In the genomic region with DNA sequence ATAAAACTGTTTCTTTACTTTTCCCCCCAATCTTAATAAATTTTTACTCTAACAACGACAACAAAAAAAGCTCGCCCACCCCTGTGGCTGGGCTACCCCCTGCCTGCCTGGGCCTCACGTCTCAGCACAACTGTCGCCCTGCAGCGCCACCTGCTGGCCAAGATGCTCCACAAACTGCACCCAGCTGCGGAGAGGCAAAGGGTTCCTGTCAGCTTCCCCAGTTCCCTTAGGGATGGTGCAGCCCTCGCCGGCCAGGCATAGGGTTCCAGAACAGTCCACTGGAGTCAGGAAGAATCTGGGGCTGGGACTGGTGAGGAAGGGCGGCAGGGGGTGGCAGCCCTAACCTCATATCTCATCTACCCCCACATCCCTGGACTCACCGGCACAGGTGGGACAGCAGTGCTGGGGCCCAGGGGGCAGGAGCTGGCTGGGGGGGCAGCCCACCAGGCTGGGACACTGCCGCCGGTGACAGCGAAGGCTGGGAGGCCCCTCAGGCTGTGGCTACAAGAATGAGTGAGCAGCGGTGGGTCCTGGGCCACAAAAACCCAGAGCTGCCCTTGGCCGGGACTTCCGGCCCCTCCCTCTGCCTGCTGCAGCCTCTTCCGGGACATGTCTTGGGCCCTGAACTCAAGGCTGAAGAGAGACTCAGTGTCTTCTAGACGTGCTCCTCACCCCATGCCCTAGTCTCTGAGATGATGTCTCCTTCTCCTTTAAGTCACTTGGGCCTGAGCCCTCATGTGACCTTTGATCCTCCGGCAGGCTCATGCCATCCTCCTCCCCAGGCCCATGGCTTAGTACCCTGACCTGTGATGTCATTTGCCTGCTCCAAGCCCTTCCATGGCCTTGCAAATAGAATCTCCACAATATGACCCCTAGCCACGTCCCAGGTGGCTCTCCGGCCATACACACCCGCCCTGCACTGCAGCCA, we compare ENCODE assay signal across 1 cellular context.
TF ChIP-seq lines count a peak whose summit lies in the region.

No MANE protein-coding gene starts in this region.

TF ChIP-seq in K562, 482 proteins besides CTCF, POLR2A, EP300 and RAD21 (continued from another document and continues in another):
- TF ChIP-seq, protein P1, sequence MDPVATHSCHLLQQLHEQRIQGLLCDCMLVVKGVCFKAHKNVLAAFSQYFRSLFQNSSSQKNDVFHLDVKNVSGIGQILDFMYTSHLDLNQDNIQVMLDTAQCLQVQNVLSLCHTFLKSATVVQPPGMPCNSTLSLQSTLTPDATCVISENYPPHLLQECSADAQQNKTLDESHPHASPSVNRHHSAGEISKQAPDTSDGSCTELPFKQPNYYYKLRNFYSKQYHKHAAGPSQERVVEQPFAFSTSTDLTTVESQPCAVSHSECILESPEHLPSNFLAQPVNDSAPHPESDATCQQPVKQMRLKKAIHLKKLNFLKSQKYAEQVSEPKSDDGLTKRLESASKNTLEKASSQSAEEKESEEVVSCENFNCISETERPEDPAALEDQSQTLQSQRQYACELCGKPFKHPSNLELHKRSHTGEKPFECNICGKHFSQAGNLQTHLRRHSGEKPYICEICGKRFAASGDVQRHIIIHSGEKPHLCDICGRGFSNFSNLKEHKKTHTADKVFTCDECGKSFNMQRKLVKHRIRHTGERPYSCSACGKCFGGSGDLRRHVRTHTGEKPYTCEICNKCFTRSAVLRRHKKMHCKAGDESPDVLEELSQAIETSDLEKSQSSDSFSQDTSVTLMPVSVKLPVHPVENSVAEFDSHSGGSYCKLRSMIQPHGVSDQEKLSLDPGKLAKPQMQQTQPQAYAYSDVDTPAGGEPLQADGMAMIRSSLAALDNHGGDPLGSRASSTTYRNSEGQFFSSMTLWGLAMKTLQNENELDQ (CRISPR knock-in tag; IDR thresholded peaks at IDR 0.05; ENCODE audit: borderline replicate concordance) = 0 out of 2 replicates have a peak, but pooled peaks have one; percentile 61
- TF ChIP-seq CREM (IDR thresholded peaks at IDR 0.05; ENCODE audit: low read depth) = peak; percentile 61
- no peak for TF ChIP-seq HMG20B (CRISPR knock-in tag; IDR thresholded peaks at IDR 0.05)
- no peak for TF ChIP-seq HSF4 (CRISPR knock-in tag; IDR thresholded peaks at IDR 0.05; ENCODE audit: borderline replicate concordance)
- no peak for TF ChIP-seq PHF8 (IDR thresholded peaks at IDR 0.05; ENCODE audit: borderline replicate concordance, low read length)
- TF ChIP-seq ZEB2 (IDR thresholded peaks at IDR 0.05) = peak; percentile 55; the same call in 1 of the 2 replicates
- no peak for TF ChIP-seq ZNF668 (CRISPR knock-in tag; IDR thresholded peaks at IDR 0.05)
- TF ChIP-seq, protein P2, sequence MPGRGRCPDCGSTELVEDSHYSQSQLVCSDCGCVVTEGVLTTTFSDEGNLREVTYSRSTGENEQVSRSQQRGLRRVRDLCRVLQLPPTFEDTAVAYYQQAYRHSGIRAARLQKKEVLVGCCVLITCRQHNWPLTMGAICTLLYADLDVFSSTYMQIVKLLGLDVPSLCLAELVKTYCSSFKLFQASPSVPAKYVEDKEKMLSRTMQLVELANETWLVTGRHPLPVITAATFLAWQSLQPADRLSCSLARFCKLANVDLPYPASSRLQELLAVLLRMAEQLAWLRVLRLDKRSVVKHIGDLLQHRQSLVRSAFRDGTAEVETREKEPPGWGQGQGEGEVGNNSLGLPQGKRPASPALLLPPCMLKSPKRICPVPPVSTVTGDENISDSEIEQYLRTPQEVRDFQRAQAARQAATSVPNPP (IDR thresholded peaks at IDR 0.05; ENCODE audit: borderline replicate concordance, insufficient read depth, insufficient read length) = no peak
- TF ChIP-seq TAF1 (IDR thresholded peaks at IDR 0.05; ENCODE audit: control insufficient read depth, extremely low read depth, insufficient read depth, low read length, severe bottlenecking) = no peak
- no peak for TF ChIP-seq SIN3A (IDR thresholded peaks at IDR 0.05; ENCODE audit: borderline replicate concordance in 2 of 2, control insufficient read depth in 1 of 2, low read depth in 2 of 2, low read length in 2 of 2)
- TF ChIP-seq MBD2 (IDR thresholded peaks at IDR 0.05; ENCODE audit: borderline replicate concordance, low read depth) = no peak
- no peak for TF ChIP-seq ZBTB1 (CRISPR knock-in tag; IDR thresholded peaks at IDR 0.05; ENCODE audit: borderline replicate concordance, low read depth)
- TF ChIP-seq, protein P3, sequence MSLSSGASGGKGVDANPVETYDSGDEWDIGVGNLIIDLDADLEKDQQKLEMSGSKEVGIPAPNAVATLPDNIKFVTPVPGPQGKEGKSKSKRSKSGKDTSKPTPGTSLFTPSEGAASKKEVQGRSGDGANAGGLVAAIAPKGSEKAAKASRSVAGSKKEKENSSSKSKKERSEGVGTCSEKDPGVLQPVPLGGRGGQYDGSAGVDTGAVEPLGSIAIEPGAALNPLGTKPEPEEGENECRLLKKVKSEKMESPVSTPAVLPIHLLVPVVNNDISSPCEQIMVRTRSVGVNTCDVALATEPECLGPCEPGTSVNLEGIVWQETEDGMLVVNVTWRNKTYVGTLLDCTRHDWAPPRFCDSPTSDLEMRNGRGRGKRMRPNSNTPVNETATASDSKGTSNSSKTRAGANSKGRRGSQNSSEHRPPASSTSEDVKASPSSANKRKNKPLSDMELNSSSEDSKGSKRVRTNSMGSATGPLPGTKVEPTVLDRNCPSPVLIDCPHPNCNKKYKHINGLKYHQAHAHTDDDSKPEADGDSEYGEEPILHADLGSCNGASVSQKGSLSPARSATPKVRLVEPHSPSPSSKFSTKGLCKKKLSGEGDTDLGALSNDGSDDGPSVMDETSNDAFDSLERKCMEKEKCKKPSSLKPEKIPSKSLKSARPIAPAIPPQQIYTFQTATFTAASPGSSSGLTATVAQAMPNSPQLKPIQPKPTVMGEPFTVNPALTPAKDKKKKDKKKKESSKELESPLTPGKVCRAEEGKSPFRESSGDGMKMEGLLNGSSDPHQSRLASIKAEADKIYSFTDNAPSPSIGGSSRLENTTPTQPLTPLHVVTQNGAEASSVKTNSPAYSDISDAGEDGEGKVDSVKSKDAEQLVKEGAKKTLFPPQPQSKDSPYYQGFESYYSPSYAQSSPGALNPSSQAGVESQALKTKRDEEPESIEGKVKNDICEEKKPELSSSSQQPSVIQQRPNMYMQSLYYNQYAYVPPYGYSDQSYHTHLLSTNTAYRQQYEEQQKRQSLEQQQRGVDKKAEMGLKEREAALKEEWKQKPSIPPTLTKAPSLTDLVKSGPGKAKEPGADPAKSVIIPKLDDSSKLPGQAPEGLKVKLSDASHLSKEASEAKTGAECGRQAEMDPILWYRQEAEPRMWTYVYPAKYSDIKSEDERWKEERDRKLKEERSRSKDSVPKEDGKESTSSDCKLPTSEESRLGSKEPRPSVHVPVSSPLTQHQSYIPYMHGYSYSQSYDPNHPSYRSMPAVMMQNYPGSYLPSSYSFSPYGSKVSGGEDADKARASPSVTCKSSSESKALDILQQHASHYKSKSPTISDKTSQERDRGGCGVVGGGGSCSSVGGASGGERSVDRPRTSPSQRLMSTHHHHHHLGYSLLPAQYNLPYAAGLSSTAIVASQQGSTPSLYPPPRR (CRISPR knock-in tag; IDR thresholded peaks at IDR 0.05; ENCODE audit: borderline replicate concordance) = no peak
- no peak for TF ChIP-seq ZNF57 (CRISPR knock-in tag; IDR thresholded peaks at IDR 0.05)
- no peak for TF ChIP-seq RBBP5 (IDR thresholded peaks at IDR 0.05; ENCODE audit: borderline replicate concordance, insufficient read depth, low read length, poor library complexity, severe bottlenecking)
- TF ChIP-seq TCF7 (IDR thresholded peaks at IDR 0.05; ENCODE audit: borderline replicate concordance) = no peak
- TF ChIP-seq, protein P4, sequence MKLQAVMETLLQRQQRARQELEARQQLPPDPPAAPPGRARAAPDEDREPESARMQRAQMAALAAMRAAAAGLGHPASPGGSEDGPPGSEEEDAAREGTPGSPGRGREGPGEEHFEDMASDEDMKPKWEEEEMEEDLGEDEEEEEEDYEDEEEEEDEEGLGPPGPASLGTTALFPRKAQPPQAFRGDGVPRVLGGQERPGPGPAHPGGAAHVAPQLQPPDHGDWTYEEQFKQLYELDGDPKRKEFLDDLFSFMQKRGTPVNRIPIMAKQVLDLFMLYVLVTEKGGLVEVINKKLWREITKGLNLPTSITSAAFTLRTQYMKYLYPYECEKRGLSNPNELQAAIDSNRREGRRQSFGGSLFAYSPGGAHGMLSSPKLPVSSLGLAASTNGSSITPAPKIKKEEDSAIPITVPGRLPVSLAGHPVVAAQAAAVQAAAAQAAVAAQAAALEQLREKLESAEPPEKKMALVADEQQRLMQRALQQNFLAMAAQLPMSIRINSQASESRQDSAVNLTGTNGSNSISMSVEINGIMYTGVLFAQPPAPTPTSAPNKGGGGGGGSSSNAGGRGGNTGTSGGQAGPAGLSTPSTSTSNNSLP (IDR thresholded peaks at IDR 0.05; ENCODE audit: borderline replicate concordance, low read depth, low read length) = no peak
- TF ChIP-seq HDAC3 (IDR thresholded peaks at IDR 0.05; ENCODE audit: borderline replicate concordance, partially characterized antibody) = no peak
- TF ChIP-seq SRF (CRISPR knock-in tag; IDR thresholded peaks at IDR 0.05) = peak in 1 of 2 experiments; percentile 37; a peak in 1 of 4 replicates
- TF ChIP-seq, protein P5, sequence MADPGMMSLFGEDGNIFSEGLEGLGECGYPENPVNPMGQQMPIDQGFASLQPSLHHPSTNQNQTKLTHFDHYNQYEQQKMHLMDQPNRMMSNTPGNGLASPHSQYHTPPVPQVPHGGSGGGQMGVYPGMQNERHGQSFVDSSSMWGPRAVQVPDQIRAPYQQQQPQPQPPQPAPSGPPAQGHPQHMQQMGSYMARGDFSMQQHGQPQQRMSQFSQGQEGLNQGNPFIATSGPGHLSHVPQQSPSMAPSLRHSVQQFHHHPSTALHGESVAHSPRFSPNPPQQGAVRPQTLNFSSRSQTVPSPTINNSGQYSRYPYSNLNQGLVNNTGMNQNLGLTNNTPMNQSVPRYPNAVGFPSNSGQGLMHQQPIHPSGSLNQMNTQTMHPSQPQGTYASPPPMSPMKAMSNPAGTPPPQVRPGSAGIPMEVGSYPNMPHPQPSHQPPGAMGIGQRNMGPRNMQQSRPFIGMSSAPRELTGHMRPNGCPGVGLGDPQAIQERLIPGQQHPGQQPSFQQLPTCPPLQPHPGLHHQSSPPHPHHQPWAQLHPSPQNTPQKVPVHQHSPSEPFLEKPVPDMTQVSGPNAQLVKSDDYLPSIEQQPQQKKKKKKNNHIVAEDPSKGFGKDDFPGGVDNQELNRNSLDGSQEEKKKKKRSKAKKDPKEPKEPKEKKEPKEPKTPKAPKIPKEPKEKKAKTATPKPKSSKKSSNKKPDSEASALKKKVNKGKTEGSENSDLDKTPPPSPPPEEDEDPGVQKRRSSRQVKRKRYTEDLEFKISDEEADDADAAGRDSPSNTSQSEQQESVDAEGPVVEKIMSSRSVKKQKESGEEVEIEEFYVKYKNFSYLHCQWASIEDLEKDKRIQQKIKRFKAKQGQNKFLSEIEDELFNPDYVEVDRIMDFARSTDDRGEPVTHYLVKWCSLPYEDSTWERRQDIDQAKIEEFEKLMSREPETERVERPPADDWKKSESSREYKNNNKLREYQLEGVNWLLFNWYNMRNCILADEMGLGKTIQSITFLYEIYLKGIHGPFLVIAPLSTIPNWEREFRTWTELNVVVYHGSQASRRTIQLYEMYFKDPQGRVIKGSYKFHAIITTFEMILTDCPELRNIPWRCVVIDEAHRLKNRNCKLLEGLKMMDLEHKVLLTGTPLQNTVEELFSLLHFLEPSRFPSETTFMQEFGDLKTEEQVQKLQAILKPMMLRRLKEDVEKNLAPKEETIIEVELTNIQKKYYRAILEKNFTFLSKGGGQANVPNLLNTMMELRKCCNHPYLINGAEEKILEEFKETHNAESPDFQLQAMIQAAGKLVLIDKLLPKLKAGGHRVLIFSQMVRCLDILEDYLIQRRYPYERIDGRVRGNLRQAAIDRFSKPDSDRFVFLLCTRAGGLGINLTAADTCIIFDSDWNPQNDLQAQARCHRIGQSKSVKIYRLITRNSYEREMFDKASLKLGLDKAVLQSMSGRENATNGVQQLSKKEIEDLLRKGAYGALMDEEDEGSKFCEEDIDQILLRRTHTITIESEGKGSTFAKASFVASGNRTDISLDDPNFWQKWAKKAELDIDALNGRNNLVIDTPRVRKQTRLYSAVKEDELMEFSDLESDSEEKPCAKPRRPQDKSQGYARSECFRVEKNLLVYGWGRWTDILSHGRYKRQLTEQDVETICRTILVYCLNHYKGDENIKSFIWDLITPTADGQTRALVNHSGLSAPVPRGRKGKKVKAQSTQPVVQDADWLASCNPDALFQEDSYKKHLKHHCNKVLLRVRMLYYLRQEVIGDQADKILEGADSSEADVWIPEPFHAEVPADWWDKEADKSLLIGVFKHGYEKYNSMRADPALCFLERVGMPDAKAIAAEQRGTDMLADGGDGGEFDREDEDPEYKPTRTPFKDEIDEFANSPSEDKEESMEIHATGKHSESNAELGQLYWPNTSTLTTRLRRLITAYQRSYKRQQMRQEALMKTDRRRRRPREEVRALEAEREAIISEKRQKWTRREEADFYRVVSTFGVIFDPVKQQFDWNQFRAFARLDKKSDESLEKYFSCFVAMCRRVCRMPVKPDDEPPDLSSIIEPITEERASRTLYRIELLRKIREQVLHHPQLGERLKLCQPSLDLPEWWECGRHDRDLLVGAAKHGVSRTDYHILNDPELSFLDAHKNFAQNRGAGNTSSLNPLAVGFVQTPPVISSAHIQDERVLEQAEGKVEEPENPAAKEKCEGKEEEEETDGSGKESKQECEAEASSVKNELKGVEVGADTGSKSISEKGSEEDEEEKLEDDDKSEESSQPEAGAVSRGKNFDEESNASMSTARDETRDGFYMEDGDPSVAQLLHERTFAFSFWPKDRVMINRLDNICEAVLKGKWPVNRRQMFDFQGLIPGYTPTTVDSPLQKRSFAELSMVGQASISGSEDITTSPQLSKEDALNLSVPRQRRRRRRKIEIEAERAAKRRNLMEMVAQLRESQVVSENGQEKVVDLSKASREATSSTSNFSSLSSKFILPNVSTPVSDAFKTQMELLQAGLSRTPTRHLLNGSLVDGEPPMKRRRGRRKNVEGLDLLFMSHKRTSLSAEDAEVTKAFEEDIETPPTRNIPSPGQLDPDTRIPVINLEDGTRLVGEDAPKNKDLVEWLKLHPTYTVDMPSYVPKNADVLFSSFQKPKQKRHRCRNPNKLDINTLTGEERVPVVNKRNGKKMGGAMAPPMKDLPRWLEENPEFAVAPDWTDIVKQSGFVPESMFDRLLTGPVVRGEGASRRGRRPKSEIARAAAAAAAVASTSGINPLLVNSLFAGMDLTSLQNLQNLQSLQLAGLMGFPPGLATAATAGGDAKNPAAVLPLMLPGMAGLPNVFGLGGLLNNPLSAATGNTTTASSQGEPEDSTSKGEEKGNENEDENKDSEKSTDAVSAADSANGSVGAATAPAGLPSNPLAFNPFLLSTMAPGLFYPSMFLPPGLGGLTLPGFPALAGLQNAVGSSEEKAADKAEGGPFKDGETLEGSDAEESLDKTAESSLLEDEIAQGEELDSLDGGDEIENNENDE (IDR thresholded peaks at IDR 0.05; ENCODE audit: low read depth, low read length) = no peak
